Comparison of ENCODE assay signal across 12 cellular contexts in the genomic region with DNA sequence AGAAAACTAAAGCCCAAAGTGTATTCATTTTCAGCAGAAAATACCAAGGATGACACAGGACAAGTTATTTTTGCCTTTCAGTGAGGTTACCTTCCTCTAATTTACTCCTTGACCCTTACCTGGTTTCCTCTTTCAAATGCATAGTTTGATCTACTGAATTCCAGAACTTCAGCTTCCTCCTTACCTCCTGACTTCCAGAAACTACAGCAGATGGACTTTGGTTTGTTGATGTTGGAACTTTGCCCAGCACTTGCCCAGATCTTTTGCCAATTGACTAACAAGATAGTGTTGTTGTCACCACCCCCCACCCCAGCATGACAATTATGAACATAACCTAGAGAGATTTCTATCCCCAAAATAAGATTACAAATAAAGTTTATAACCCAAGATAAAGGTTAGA.
A peak's percentile ranks its signal among the peaks of the same experiment; 100 is the strongest.
DNase-seq lines count a peak whose midpoint lies in the region; ATAC-seq and TF ChIP-seq lines count a peak whose summit lies in the region.
"Had no signal": no experiment of that assay in that cellular context is flagged by ENCODE, and none has a peak within 500 bp of the region (broad histone marks: within the 10 kb centered on the region; RNA-seq: fewer than 3 reads in every experiment).

No MANE protein-coding gene starts in this region.

- ATAC-seq in left lobe of liver (peak; percentile 92), HG02973 (IDR thresholded peaks at IDR 0.05; ENCODE audit: unreplicated experiment) (no peak)

- no peaks in the 10 kb centered on the region for H3K36me3 ChIP-seq in MG63
- H3K36me3 ChIP-seq: HAP-1 had no signal

- no peaks in the 10 kb centered on the region for H3K9me3 ChIP-seq in MG63
- H3K9me3 ChIP-seq: HAP-1 had no signal

- no peak overlapping the region for H3K4me3 ChIP-seq in MG63
- H3K4me3 ChIP-seq: HAP-1 had no signal

- peak; percentile 70 for DNase-seq in Caki2 (ENCODE audit: low read depth)
- peak; percentile 39 for DNase-seq in MG63
- peak; percentile 13 for DNase-seq in brain pericyte (ENCODE audit: low read depth, low spot score)
- DNase-seq in left lobe of liver (ENCODE audit: low spot score), result peak; percentile 89
- no peak for DNase-seq in amniotic stem cell (lab: John Stamatoyannopoulos, UW)
- DNase-seq in GM10266 (ENCODE audit: extremely low spot score), result no peak
- DNase-seq in effector CD8-positive, alpha-beta T cell (lab: John Stamatoyannopoulos, UW), result no peak
- DNase-seq: cortex of kidney, NCI-H1092 treated with DMSO at 0.1 percent for 48 hours, RPMI8226 had no signal

- in situ Hi-C loops in Caki2 (cut with HindIII; ENCODE audit: low pct_unique_long_range_greater_than_20kb, low sequenced_read_pairs), result no loop called here

- no peak for TF ChIP-seq CTCF in GM10266 (IDR thresholded peaks at IDR 0.05; ENCODE audit: control insufficient read depth, insufficient read depth, low read depth, missing control alignments)

- no peaks in the 10 kb centered on the region for H3K27me3 ChIP-seq in MG63

Comparison
In these comparisons a context has a peak if more than half of its experiments do, and no peak if none do; other contexts are left out.
1. DNase-seq: peak in Caki2 (single experiment), MG63 (single experiment), brain pericyte (single experiment) and left lobe of liver (single experiment); none in amniotic stem cell (single experiment), GM10266 (single experiment) and effector CD8-positive, alpha-beta T cell (single experiment).